In genomic region chr1:14352897-14353296, GRCh38 we compare ENCODE assay signal across 38 cellular contexts.
"Had no signal": no experiment of that assay in that cellular context is flagged by ENCODE, and none has a peak within 500 bp of the region (broad histone marks: within the 10 kb centered on the region; RNA-seq: fewer than 3 reads in every experiment).

No MANE protein-coding gene starts in this region.

- H3K4me3 Mint-ChIP-seq: activated CD4-positive, alpha-beta memory T cell treated with anti-CD3 and anti-CD28 coated beads, Interleukin-2, amount 10 ng/mL, durations not matched to agents 7 days and 5 days; activated CD4-positive, alpha-beta T cell treated with anti-CD3 and anti-CD28 coated beads for 36 hours; activated CD4-positive, alpha-beta T cell treated with anti-CD3 and anti-CD28 coated beads, Interleukin-2, amount 10 ng/mL, durations not matched to agents 7 days and 5 days; activated CD8-positive, alpha-beta memory T cell treated with anti-CD3 and anti-CD28 coated beads, Interleukin-2, amount 10 ng/mL, durations not matched to agents 7 days and 5 days; activated CD8-positive, alpha-beta T cell treated with anti-CD3 and anti-CD28 coated beads, Interleukin-2, amount 10 ng/mL, durations not matched to agents 7 days and 5 days; activated naive CD4-positive, alpha-beta T cell treated with anti-CD3 and anti-CD28 coated beads, Interleukin-2, amount 10 ng/mL, durations not matched to agents 7 days and 5 days; activated naive CD4-positive, alpha-beta T cell treated with anti-CD3 and anti-CD28 coated beads, Interleukin-2, amount 50 U/mL, for 24 hours; activated naive CD8-positive, alpha-beta T cell; activated naive CD8-positive, alpha-beta T cell treated with anti-CD3 and anti-CD28 coated beads, Interleukin-2, amount 10 ng/mL, durations not matched to agents 7 days and 5 days; activated naive CD8-positive, alpha-beta T cell treated with anti-CD3 and anti-CD28 coated beads, Interleukin-2, amount 50 U/mL, for 24 hours; activated T-cell treated with anti-CD3 and anti-CD28 coated beads, Interleukin-2, amount 50 U/mL, for 24 hours; brain; central memory CD8-positive, alpha-beta T cell; T-cell; T-helper 17 cell; WTC11 had no signal

- H3K36me3 ChIP-seq: ascending aorta, cardiac muscle cell, WERI-Rb-1 had no signal

- H3K4me1 Mint-ChIP-seq: activated CD4-positive, alpha-beta memory T cell treated with anti-CD3 and anti-CD28 coated beads, Interleukin-2, amount 10 ng/mL, durations not matched to agents 7 days and 5 days; activated CD4-positive, alpha-beta T cell treated with anti-CD3 and anti-CD28 coated beads for 36 hours; activated CD4-positive, alpha-beta T cell treated with anti-CD3 and anti-CD28 coated beads, Interleukin-2, amount 10 ng/mL, durations not matched to agents 7 days and 5 days; activated CD8-positive, alpha-beta memory T cell treated with anti-CD3 and anti-CD28 coated beads, Interleukin-2, amount 10 ng/mL, durations not matched to agents 7 days and 5 days; activated naive CD4-positive, alpha-beta T cell treated with anti-CD3 and anti-CD28 coated beads, Interleukin-2, amount 10 ng/mL, durations not matched to agents 7 days and 5 days; activated naive CD4-positive, alpha-beta T cell treated with anti-CD3 and anti-CD28 coated beads, Interleukin-2, amount 50 U/mL, for 24 hours; activated naive CD8-positive, alpha-beta T cell treated with anti-CD3 and anti-CD28 coated beads, Interleukin-2, amount 10 ng/mL, durations not matched to agents 7 days and 5 days; activated naive CD8-positive, alpha-beta T cell treated with anti-CD3 and anti-CD28 coated beads, Interleukin-2, amount 50 U/mL, for 24 hours; brain; central memory CD8-positive, alpha-beta T cell; T-cell; T-helper 17 cell; WTC11 had no signal

- FAIRE-seq: bronchial epithelial cell, TTC549 had no signal

- H3K27me3 ChIP-seq: ascending aorta, cardiac muscle cell had no signal

- H3K9me3 Mint-ChIP-seq: activated CD4-positive, alpha-beta memory T cell treated with anti-CD3 and anti-CD28 coated beads, Interleukin-2, amount 10 ng/mL, durations not matched to agents 7 days and 5 days; activated CD4-positive, alpha-beta T cell treated with anti-CD3 and anti-CD28 coated beads, Interleukin-2, amount 10 ng/mL, durations not matched to agents 7 days and 5 days; activated naive CD4-positive, alpha-beta T cell treated with anti-CD3 and anti-CD28 coated beads, Interleukin-2, amount 10 ng/mL, durations not matched to agents 7 days and 5 days; activated T-helper 2 cell treated with anti-CD3 and anti-CD28 coated beads, Interferon-gamma antibody, Interleukin-2, Interleukin-4, amounts not matched to agents 10 μg/mL and 5 μg/mL and 100 μg/mL, durations not matched to agents 14 hours and 24 hours and 36 hours; central memory CD8-positive, alpha-beta T cell had no signal

- H3K27ac Mint-ChIP-seq: activated CD4-positive, alpha-beta memory T cell treated with anti-CD3 and anti-CD28 coated beads, Interleukin-2, amount 10 ng/mL, durations not matched to agents 7 days and 5 days; activated CD4-positive, alpha-beta T cell treated with anti-CD3 and anti-CD28 coated beads for 36 hours; activated CD4-positive, alpha-beta T cell treated with anti-CD3 and anti-CD28 coated beads, Interleukin-2, amount 10 ng/mL, durations not matched to agents 7 days and 5 days; activated CD8-positive, alpha-beta memory T cell treated with anti-CD3 and anti-CD28 coated beads, Interleukin-2, amount 10 ng/mL, durations not matched to agents 7 days and 5 days; activated CD8-positive, alpha-beta T cell treated with anti-CD3 and anti-CD28 coated beads, Interleukin-2, amount 10 ng/mL, durations not matched to agents 7 days and 5 days; activated naive CD4-positive, alpha-beta T cell treated with anti-CD3 and anti-CD28 coated beads, Interleukin-2, amount 10 ng/mL, durations not matched to agents 7 days and 5 days; activated naive CD4-positive, alpha-beta T cell treated with anti-CD3 and anti-CD28 coated beads, Interleukin-2, amount 50 U/mL, for 24 hours; activated naive CD8-positive, alpha-beta T cell; activated naive CD8-positive, alpha-beta T cell treated with anti-CD3 and anti-CD28 coated beads, Interleukin-2, amount 10 ng/mL, durations not matched to agents 7 days and 5 days; activated naive CD8-positive, alpha-beta T cell treated with anti-CD3 and anti-CD28 coated beads, Interleukin-2, amount 50 U/mL, for 24 hours; activated T-cell treated with anti-CD3 and anti-CD28 coated beads, Interleukin-2, amount 50 U/mL, for 24 hours; activated T-helper 2 cell treated with anti-CD3 and anti-CD28 coated beads, Interferon-gamma antibody, Interleukin-2, Interleukin-4, amounts not matched to agents 10 μg/mL and 5 μg/mL and 100 μg/mL, durations not matched to agents 14 hours and 24 hours and 36 hours; T-cell; T-helper 17 cell; WTC11 had no signal

- H3K36me3 Mint-ChIP-seq: activated CD8-positive, alpha-beta memory T cell treated with anti-CD3 and anti-CD28 coated beads, Interleukin-2, amount 10 ng/mL, durations not matched to agents 7 days and 5 days; activated naive CD4-positive, alpha-beta T cell treated with anti-CD3 and anti-CD28 coated beads, Interleukin-2, amount 10 ng/mL, durations not matched to agents 7 days and 5 days; activated naive CD4-positive, alpha-beta T cell treated with anti-CD3 and anti-CD28 coated beads, Interleukin-2, amount 50 U/mL, for 24 hours; activated naive CD8-positive, alpha-beta T cell treated with anti-CD3 and anti-CD28 coated beads, Interleukin-2, amount 10 ng/mL, durations not matched to agents 7 days and 5 days; brain; T-cell; WTC11 had no signal

- H3K27ac ChIP-seq: ascending aorta, cardiac muscle cell, WERI-Rb-1 had no signal

- ATAC-seq: activated CD4-positive, alpha-beta T cell treated with anti-CD3 and anti-CD28 coated beads for 36 hours; activated CD4-positive, CD25-positive, alpha-beta regulatory T cell treated with anti-CD3 and anti-CD28 coated beads, Interleukin-2, amount 50 U/mL, for 24 hours; activated CD8-positive, alpha-beta memory T cell treated with anti-CD3 and anti-CD28 coated beads, Interleukin-2, amount 10 ng/mL, durations not matched to agents 7 days and 5 days; activated CD8-positive, alpha-beta T cell treated with anti-CD3 and anti-CD28 coated beads, Interleukin-2, amount 10 ng/mL, durations not matched to agents 7 days and 5 days; activated naive CD8-positive, alpha-beta T cell treated with anti-CD3 and anti-CD28 coated beads, Interleukin-2, amount 50 U/mL, for 24 hours; T-cell; T-helper 17 cell; WTC11 had no signal

- DNase-seq: activated CD4-positive, alpha-beta memory T cell treated with anti-CD3 and anti-CD28 coated beads, Interleukin-2, amount 10 ng/mL, durations not matched to agents 7 days and 5 days; activated CD4-positive, alpha-beta T cell treated with anti-CD3 and anti-CD28 coated beads for 1 hour; activated CD4-positive, alpha-beta T cell treated with anti-CD3 and anti-CD28 coated beads for 36 hours; activated CD4-positive, alpha-beta T cell treated with anti-CD3 and anti-CD28 coated beads for 48 hours; activated CD4-positive, alpha-beta T cell treated with anti-CD3 and anti-CD28 coated beads, Interleukin-2, amount 10 ng/mL, durations not matched to agents 7 days and 5 days; activated CD4-positive, alpha-beta T cell treated with anti-CD3 and anti-CD28 coated beads, Interleukin-2, amount 50 U/mL, for 48 hours; activated CD4-positive, CD25-positive, alpha-beta regulatory T cell; activated CD8-positive, alpha-beta memory T cell treated with anti-CD3 and anti-CD28 coated beads for 24 hours; activated CD8-positive, alpha-beta memory T cell treated with anti-CD3 and anti-CD28 coated beads, Interleukin-2, amount 10 ng/mL, durations not matched to agents 7 days and 5 days; activated CD8-positive, alpha-beta memory T cell treated with anti-CD3 and anti-CD28 coated beads, Interleukin-2, amount 50 U/mL, for 48 hours; activated CD8-positive, alpha-beta T cell treated with anti-CD3 and anti-CD28 coated beads, Interleukin-2, amount 10 ng/mL, durations not matched to agents 7 days and 5 days; activated effector memory CD4-positive, alpha-beta T cell treated with Interleukin-2 at 50 U/mL for 16 hours; activated gamma-delta T cell; activated naive CD4-positive, alpha-beta T cell treated with anti-CD3 and anti-CD28 coated beads, Interleukin-2, amount 10 ng/mL, durations not matched to agents 7 days and 5 days; activated naive CD4-positive, alpha-beta T cell treated with Interleukin-2 at 50 U/mL for 16 hours; activated naive CD8-positive, alpha-beta T cell treated with anti-CD3 and anti-CD28 coated beads, Interleukin-2, amount 10 ng/mL, durations not matched to agents 7 days and 5 days; activated naive CD8-positive, alpha-beta T cell treated with anti-CD3 and anti-CD28 coated beads, Interleukin-2, amount 50 U/mL, for 24 hours; activated T-cell treated with anti-CD3 and anti-CD28 coated beads, Interleukin-2, amount 50 U/mL, for 24 hours; activated T-cell treated with anti-CD3 and anti-CD28 coated beads, Interleukin-2, amount 50 U/mL, for 48 hours; amygdala; anterior cingulate cortex; caudate nucleus; cerebellar nuclear complex; T-cell; T-helper 17 cell; T1000; WERI-Rb-1 had no signal

- H3K4me3 ChIP-seq: ascending aorta, cardiac muscle cell had no signal

- H3K27me3 Mint-ChIP-seq: activated CD4-positive, alpha-beta memory T cell treated with anti-CD3 and anti-CD28 coated beads, Interleukin-2, amount 10 ng/mL, durations not matched to agents 7 days and 5 days; activated CD4-positive, alpha-beta T cell treated with anti-CD3 and anti-CD28 coated beads, Interleukin-2, amount 10 ng/mL, durations not matched to agents 7 days and 5 days; activated CD8-positive, alpha-beta memory T cell treated with anti-CD3 and anti-CD28 coated beads, Interleukin-2, amount 10 ng/mL, durations not matched to agents 7 days and 5 days; activated naive CD4-positive, alpha-beta T cell treated with anti-CD3 and anti-CD28 coated beads, Interleukin-2, amount 10 ng/mL, durations not matched to agents 7 days and 5 days; brain; central memory CD8-positive, alpha-beta T cell; T-helper 17 cell had no signal

- H3K9me3 ChIP-seq: ascending aorta had no signal

- H3K4me1 ChIP-seq: ascending aorta had no signal
